5 cellular contexts compared by ENCODE assay signal in the genomic region with DNA sequence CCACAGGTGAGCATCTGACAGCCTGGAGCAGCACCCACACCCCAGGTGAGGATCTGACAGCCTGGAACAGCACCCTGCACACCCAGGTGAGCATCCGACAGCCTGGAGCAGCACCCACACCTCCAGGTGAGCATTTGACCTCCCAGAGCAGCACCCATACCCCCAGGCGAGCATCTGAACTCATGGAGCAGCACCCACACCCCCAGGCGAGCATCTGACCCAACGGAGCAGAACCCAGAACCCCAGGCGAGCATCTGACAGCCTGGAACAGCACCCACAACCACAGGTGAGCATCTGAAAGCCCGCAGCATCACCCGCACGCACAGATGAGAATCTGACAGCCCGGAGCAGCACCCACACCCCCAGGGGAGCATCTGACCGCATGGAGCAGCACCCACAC. TPM values are rescaled to one million over a fixed set of nuclear protein-coding genes. Genes with fewer than 3 reads are reported as not detected.
"Had no signal": no experiment of that assay in that cellular context is flagged by ENCODE, and none has a peak within 500 bp of the region (broad histone marks: within the 10 kb centered on the region; RNA-seq: fewer than 3 reads in every experiment).

No MANE protein-coding gene starts in this region.

RNA-seq across cellular contexts. Expression of a gene that starts 57.4 kb away (rescaled TPM):
- total RNA-seq: LHCN-M2, MCF 10A, OCI-LY7, SJCRH30, SK-MEL-5 had no signal
